12 cellular contexts compared by ENCODE assay signal in the genomic region with DNA sequence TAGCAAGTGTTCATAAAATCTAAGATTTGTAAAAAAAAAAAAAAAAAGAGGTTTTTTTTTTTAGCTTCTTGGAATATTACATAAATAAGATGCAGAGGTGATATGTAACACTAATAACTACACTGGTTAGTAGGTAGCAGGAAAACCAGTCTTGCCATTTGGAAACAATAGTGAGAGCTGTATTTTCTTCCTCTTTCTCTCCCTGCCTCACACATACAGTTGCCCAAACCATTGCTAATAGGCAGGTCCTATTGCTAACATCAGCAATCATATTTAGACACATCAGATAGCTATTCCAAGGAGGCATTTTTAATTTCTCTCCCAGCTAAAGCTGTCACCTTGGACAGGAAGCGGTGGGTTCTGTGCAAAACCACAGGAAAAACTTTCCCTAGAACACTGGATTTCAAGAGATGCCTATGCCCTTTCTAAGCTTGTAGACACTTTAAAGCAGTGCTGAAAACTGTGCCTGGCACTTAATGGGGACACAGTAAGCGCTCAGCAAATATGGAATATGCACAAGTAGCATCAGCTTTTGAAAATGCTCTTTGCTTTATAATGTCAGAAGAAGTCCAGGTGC. TPM values are rescaled to one million over a fixed set of nuclear protein-coding genes. Genes with fewer than 3 reads are reported as not detected.
DNase-seq lines count a peak whose midpoint lies in the region; ATAC-seq, FAIRE-seq and TF ChIP-seq lines count a peak whose summit lies in the region.
"Had no signal": no experiment of that assay in that cellular context is flagged by ENCODE, and none has a peak within 500 bp of the region (broad histone marks: within the 10 kb centered on the region; RNA-seq: fewer than 3 reads in every experiment).

No MANE protein-coding gene starts in this region.

- H3K4me2 ChIP-seq in mammary epithelial cell (ENCODE audit: insufficient read depth, low read depth, low read length): no peak overlapping the region

- ATAC-seq in GM21447 (IDR thresholded peaks at IDR 0.05; ENCODE audit: unreplicated experiment) (no peak), GM21825 (IDR thresholded peaks at IDR 0.05; ENCODE audit: unreplicated experiment) (no peak)

- TF ChIP-seq CTCF in breast epithelium (IDR thresholded peaks at IDR 0.05) (no peak), mammary epithelial cell (conservative IDR thresholded peaks at IDR 0.05 in 1 of 2, IDR thresholded peaks at IDR 0.05 in 1 of 2; ENCODE audit: extremely low read depth in 1 of 2, insufficient read depth in 1 of 2, low read depth in 1 of 2, low read length in 2 of 2) (no peak), transverse colon (IDR thresholded peaks at IDR 0.05) (no peak)

- H3K27ac ChIP-seq in breast epithelium: peak overlapping the region; percentile 48 to 98
- H3K27ac ChIP-seq in mammary epithelial cell (ENCODE audit: insufficient read depth, low read depth, low read length): no peak overlapping the region
- peak overlapping the region; percentile 31 for H3K27ac ChIP-seq in layer of hippocampus (ENCODE audit: low read depth, low read length)
- H3K27ac ChIP-seq in transverse colon: peak overlapping the region; percentile 91 to 93 (median 93)

- no peak overlapping the region for H3K9ac ChIP-seq in mammary epithelial cell (ENCODE audit: insufficient read depth, low read length)

- TF ChIP-seq POLR2A in breast epithelium (IDR thresholded peaks at IDR 0.05) (no peak), transverse colon (IDR thresholded peaks at IDR 0.05) (no peak)

- WGBS in mammary epithelial cell (ENCODE audit: low coverage, missing lambda C conversion rate): 98% methylated on average over 2 of the region's 2 CpGs
- WGBS in transverse colon (ENCODE audit: low coverage in 1 of 2), 2 donors: 43 to 85% methylated on average over 1 to 2 of the region's 2 CpGs

- CTCF ChIA-PET in mammary epithelial cell (lab: Charles Lee; ENCODE audit: low non-redundant PET): no interaction called here

- BruUV-seq in mammary epithelial cell (replicated peaks; lab: Mats Ljungman, UMichigan): no TSS peak

- dilution Hi-C loops in mammary epithelial cell (cut with HindIII; ENCODE audit: low sequenced_read_pairs): no loop called here

- H3K79me2 ChIP-seq in mammary epithelial cell (ENCODE audit: insufficient read depth, low read length): no peaks in the 10 kb centered on the region

- no peak overlapping the region for H2AFZ ChIP-seq in mammary epithelial cell (ENCODE audit: low read depth, low read length)

- in situ Hi-C loops in mammary epithelial cell (cut with MboI; ENCODE audit: low sequenced_read_pairs in 2 of 2): no loop called here
- in situ Hi-C loops in transverse colon (cut with MboI; ENCODE audit: low pct_ligation_motif_present in 1 of 4, low pct_unique_long_range_greater_than_20kb in 1 of 4, low sequenced_read_pairs in 3 of 4): no loop called here

- TF ChIP-seq EP300 in transverse colon (IDR thresholded peaks at IDR 0.05; ENCODE audit: low read depth): no peak

- DNase-seq in breast epithelium (ENCODE audit: low spot score in 2 of 2) (no peak), mammary epithelial cell (no peak), RCC 7860 (ENCODE audit: low spot score) (peak; percentile 22), transverse colon (no peak), cerebellum (ENCODE audit: low spot score) (no peak)
- DNase-seq: ACHN; cerebellar nuclear complex; DMS79; stimulated activated CD4-positive, alpha-beta T cell treated with anti-CD3 and anti-CD28 coated beads, Interleukin-15, amount 100 ng/mL, for 24 hours had no signal

- H3K36me3 ChIP-seq in breast epithelium: no peaks in the 10 kb centered on the region
- H3K36me3 ChIP-seq in mammary epithelial cell (ENCODE audit: insufficient read depth, low read length): no peaks in the 10 kb centered on the region
- no peaks in the 10 kb centered on the region for H3K36me3 ChIP-seq in transverse colon

- peaks cover 16 to 34% of the 10 kb centered on the region in 2 donors for H3K4me1 ChIP-seq in breast epithelium
- peaks cover 41% of the 10 kb centered on the region for H3K4me1 ChIP-seq in mammary epithelial cell (ENCODE audit: insufficient read depth, low read length)
- H3K4me1 ChIP-seq in transverse colon: peaks cover 39 to 57% (median 46%) of the 10 kb centered on the region in 4 donors

- FAIRE-seq in RCC 7860 (lab: Jason Lieb, UNC): no peak

- no peaks in the 10 kb centered on the region for H4K20me1 ChIP-seq in mammary epithelial cell (ENCODE audit: insufficient read depth, low read length)

- H3K9me3 ChIP-seq in breast epithelium (no peaks in the 10 kb centered on the region), mammary epithelial cell (replicated peaks; ENCODE audit: insufficient read depth, low read length) (no peaks in the 10 kb centered on the region), transverse colon (no peaks in the 10 kb centered on the region)

- H3K27me3 ChIP-seq in breast epithelium: no peaks in the 10 kb centered on the region
- H3K27me3 ChIP-seq in mammary epithelial cell (ENCODE audit: insufficient read depth, low read length): no peaks in the 10 kb centered on the region
- H3K27me3 ChIP-seq in layer of hippocampus (ENCODE audit: control insufficient read depth, insufficient read depth, low read length): no peaks in the 10 kb centered on the region
- no peaks in the 10 kb centered on the region for H3K27me3 ChIP-seq in transverse colon

- intact Hi-C loops in breast epithelium (cut with DNase I; ENCODE audit: low total_unique reads) (loop anchor here (10.0 kb wide), 1 partner anchor 75 kb away; no protein-coding TSS in a partner anchor), mammary epithelial cell (cut with micrococcal nuclease) (no loop called here), transverse colon (cut with DNase I; ENCODE audit: low total_unique reads) (loop anchor here (5.0 to 10.0 kb wide), 2 partner anchors 78 to 455 kb away; no protein-coding TSS in a partner anchor)

- peak overlapping the region in 1 of 3 donors; percentile 30 for H3K4me3 ChIP-seq in breast epithelium
- no peak overlapping the region for H3K4me3 ChIP-seq in mammary epithelial cell (replicated peaks in 1 of 3; ENCODE audit: insufficient read depth in 1 of 3, low read depth in 2 of 3, low read length in 3 of 3)
- no peak overlapping the region for H3K4me3 ChIP-seq in transverse colon

RNA-seq across cellular contexts. Expression of a gene that starts 50.8 kb away (rescaled TPM):
- total RNA-seq in breast epithelium (10 to 100 TPM; 12.3 to 39.2 (median 32.1) TPM), mammary epithelial cell (10 to 100 TPM; 16.1 to 18.0 TPM), transverse colon (10 to 100 TPM; 19.9 to 44.4 (median 27.6) TPM), cerebellum (88.7 TPM)
- 17.8 TPM for polyA plus RNA-seq in mammary epithelial cell
- 32.8 TPM for polyA minus RNA-seq in mammary epithelial cell
